ENCODE assay signal across 28 cellular contexts in the genomic region with DNA sequence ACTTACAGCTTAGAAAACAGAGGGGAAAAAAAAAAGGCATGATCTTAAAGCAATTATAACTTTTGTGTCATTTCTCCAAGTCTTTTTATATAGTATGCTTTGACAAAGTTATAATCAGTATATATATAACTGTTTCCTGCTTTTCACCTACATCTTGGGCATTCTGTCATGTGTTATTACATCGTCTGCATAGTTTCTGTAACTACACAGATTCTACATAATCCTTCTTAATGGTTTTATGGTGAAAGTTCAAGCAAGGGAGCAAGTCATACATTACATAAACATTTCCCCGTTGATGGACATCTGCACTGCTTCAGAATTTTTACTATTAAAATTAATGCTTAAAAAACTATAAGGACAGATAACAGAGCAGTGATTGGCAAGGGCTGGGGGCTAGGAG. TPM values are rescaled to one million over a fixed set of nuclear protein-coding genes. Genes with fewer than 3 reads are reported as not detected.
DNase-seq lines count a peak whose midpoint lies in the region; ATAC-seq, FAIRE-seq and TF ChIP-seq lines count a peak whose summit lies in the region.
"Had no signal": no experiment of that assay in that cellular context is flagged by ENCODE, and none has a peak within 500 bp of the region (broad histone marks: within the 10 kb centered on the region; RNA-seq: fewer than 3 reads in every experiment).

No MANE protein-coding gene starts in this region.

- peaks cover 74% of the 10 kb centered on the region for H4K20me1 ChIP-seq in SK-N-SH (ENCODE audit: insufficient read depth)
- H4K20me1 ChIP-seq in fibroblast of lung (ENCODE audit: control insufficient read depth, extremely low read depth, insufficient read depth, low read length): no peaks in the 10 kb centered on the region

- H3K79me2 ChIP-seq in SK-N-SH (ENCODE audit: insufficient read depth): peaks cover 100% of the 10 kb centered on the region
- peaks cover 97% of the 10 kb centered on the region for H3K79me2 ChIP-seq in fibroblast of lung (ENCODE audit: control insufficient read depth, insufficient read depth, low read length)

- H3K36me3 ChIP-seq in HEK293 (ENCODE audit: control insufficient read depth in 2 of 2, insufficient read depth in 1 of 2, low read length in 2 of 2): peaks cover 8 to 21% of the 10 kb centered on the region in 2 experiments
- peaks cover 45 to 78% of the 10 kb centered on the region in 2 experiments for H3K36me3 ChIP-seq in SK-N-SH (replicated peaks in 1 of 2; ENCODE audit: control insufficient read depth in 1 of 2, insufficient read depth in 2 of 2, low read length in 1 of 2)
- no peaks in the 10 kb centered on the region for H3K36me3 ChIP-seq in fibroblast of lung (ENCODE audit: control insufficient read depth, insufficient read depth, low read length)
- H3K36me3 ChIP-seq in small intestine (ENCODE audit: control insufficient read depth in 2 of 2, insufficient read depth in 2 of 2, low read length in 2 of 2): peaks cover 0 to 2% of the 10 kb centered on the region in 2 donors

- H3K4me3 Mint-ChIP-seq in activated T-cell treated with anti-CD3 and anti-CD28 coated beads, Interleukin-2, amount 50 U/mL, for 24 hours: no peak overlapping the region
- H3K4me3 Mint-ChIP-seq: activated B cell treated with CpG ODN at 0.5 μM for 24 hours; activated CD4-positive, alpha-beta memory T cell treated with anti-CD3 and anti-CD28 coated beads, Interleukin-2, amount 10 ng/mL, durations not matched to agents 7 days and 5 days; activated naive CD4-positive, alpha-beta T cell treated with anti-CD3 and anti-CD28 coated beads, Interleukin-2, amount 10 ng/mL, durations not matched to agents 7 days and 5 days; activated T-cell treated with anti-CD3 and anti-CD28 coated beads, Interleukin-2, amount 50 U/mL, for 4 hours; B cell; neural crest cell; stimulated activated naive CD8-positive, alpha-beta T cell treated with anti-CD3 and anti-CD28 coated beads, Interleukin-15, amount 100 ng/mL, for 72 hours; T-helper 2 cell treated with Interferon-gamma antibody and Interleukin-4, amounts not matched to agents 5 μg/mL and 100 μg/mL, for 36 hours; type B pancreatic cell had no signal

- POLR2A ChIA-PET in HEK293 (lab: Yijun Ruan, JAX) (no interaction called here), SK-N-SH (lab: Yijun Ruan, JAX) (no interaction called here)

- no peak for DNase-seq in SK-N-SH
- DNase-seq in fibroblast of lung (ENCODE audit: low read depth in 2 of 2): peak in 1 of 2 donors; percentile 44
- peak; percentile 43 for DNase-seq in small intestine
- no peak for DNase-seq in NCI-H1048 (lab: John Stamatoyannopoulos, UW)
- no peak for DNase-seq in activated T-cell treated with anti-CD3 and anti-CD28 coated beads, Interleukin-2, amount 50 U/mL, for 24 hours
- DNase-seq in omental fat pad (ENCODE audit: low spot score): no peak
- DNase-seq: activated B cell treated with CpG ODN at 0.5 μM for 24 hours; activated CD4-positive, alpha-beta memory T cell treated with anti-CD3 and anti-CD28 coated beads, Interleukin-2, amount 10 ng/mL, durations not matched to agents 7 days and 5 days; activated naive CD4-positive, alpha-beta T cell treated with anti-CD3 and anti-CD28 coated beads, Interleukin-2, amount 10 ng/mL, durations not matched to agents 7 days and 5 days; activated T-cell treated with anti-CD3 and anti-CD28 coated beads, Interleukin-2, amount 50 U/mL, for 4 hours; cerebellar nuclear complex; COR-L47; effector memory CD4-positive, alpha-beta T cell; esophagus squamous epithelium; glutamatergic neuron; left lung; NCI-H2171 treated with DMSO at 0.1 percent for 48 hours; NCI-H526 treated with DMSO at 0.1 percent for 48 hours; SJCRH30; stimulated activated CD4-positive, alpha-beta T cell treated with anti-CD3 and anti-CD28 coated beads, Interleukin-4, amount 100 ng/mL, for 1 hour; stimulated activated naive CD8-positive, alpha-beta T cell treated with anti-CD3 and anti-CD28 coated beads, Interleukin-15, amount 100 ng/mL, for 72 hours had no signal

- TF ChIP-seq RAD21 in SK-N-SH (IDR thresholded peaks at IDR 0.05; ENCODE audit: low read length): no peak

- 65% methylated on average over 2 of the region's 2 CpGs for WGBS in SK-N-SH (ENCODE audit: low lambda C conversion rate)
- 6 to 41% (median 27%) methylated on average over 2 of the region's 2 CpGs for WGBS in small intestine, 3 donors

- H3K9ac ChIP-seq in SK-N-SH (no peak overlapping the region; the same call in 1 of the 2 replicates), fibroblast of lung (ENCODE audit: insufficient read depth, low read length) (no peak overlapping the region)

- H3K9me3 ChIP-seq in HEK293 (ENCODE audit: control insufficient read depth, insufficient read depth, low read depth, low read length) (no peaks in the 10 kb centered on the region), SK-N-SH (no peaks in the 10 kb centered on the region), fibroblast of lung (ENCODE audit: control insufficient read depth, insufficient read depth, low read depth, low read length) (no peaks in the 10 kb centered on the region), small intestine (ENCODE audit: control insufficient read depth, low read depth) (no peaks in the 10 kb centered on the region)
- H3K9me3 ChIP-seq: ascending aorta, esophagus squamous epithelium, left lung, SJCRH30 had no signal

- no peaks in the 10 kb centered on the region for H3K27me3 Mint-ChIP-seq in activated T-cell treated with anti-CD3 and anti-CD28 coated beads, Interleukin-2, amount 50 U/mL, for 24 hours
- H3K27me3 Mint-ChIP-seq: activated B cell treated with CpG ODN at 0.5 μM for 24 hours; activated CD4-positive, alpha-beta memory T cell treated with anti-CD3 and anti-CD28 coated beads, Interleukin-2, amount 10 ng/mL, durations not matched to agents 7 days and 5 days; activated naive CD4-positive, alpha-beta T cell treated with anti-CD3 and anti-CD28 coated beads, Interleukin-2, amount 10 ng/mL, durations not matched to agents 7 days and 5 days; B cell; stimulated activated naive CD8-positive, alpha-beta T cell treated with anti-CD3 and anti-CD28 coated beads, Interleukin-15, amount 100 ng/mL, for 72 hours; type B pancreatic cell had no signal

- no peak overlapping the region for H3K27ac Mint-ChIP-seq in activated T-cell treated with anti-CD3 and anti-CD28 coated beads, Interleukin-2, amount 50 U/mL, for 24 hours
- H3K27ac Mint-ChIP-seq: activated B cell treated with CpG ODN at 0.5 μM for 24 hours; activated CD4-positive, alpha-beta memory T cell treated with anti-CD3 and anti-CD28 coated beads, Interleukin-2, amount 10 ng/mL, durations not matched to agents 7 days and 5 days; activated naive CD4-positive, alpha-beta T cell treated with anti-CD3 and anti-CD28 coated beads, Interleukin-2, amount 10 ng/mL, durations not matched to agents 7 days and 5 days; B cell; T-helper 2 cell treated with Interferon-gamma antibody and Interleukin-4, amounts not matched to agents 5 μg/mL and 100 μg/mL, for 36 hours had no signal

- peaks cover 25% of the 10 kb centered on the region for H3F3A ChIP-seq in SK-N-SH (replicated peaks; ENCODE audit: insufficient read depth)

- H3K4me1 Mint-ChIP-seq in activated T-cell treated with anti-CD3 and anti-CD28 coated beads, Interleukin-2, amount 50 U/mL, for 24 hours (ENCODE audit: low read depth): peaks cover 83% of the 10 kb centered on the region

- H3K9me2 ChIP-seq in SK-N-SH: no peaks in the 10 kb centered on the region

- TF ChIP-seq CTCF in HEK293 (tag by site-specific recombination; IDR thresholded peaks at IDR 0.05): no peak
- TF ChIP-seq CTCF in SK-N-SH (IDR thresholded peaks at IDR 0.05): no peak
- no peak for TF ChIP-seq CTCF in fibroblast of lung (conservative IDR thresholded peaks at IDR 0.05 in 1 of 2, IDR thresholded peaks at IDR 0.05 in 1 of 2; ENCODE audit: low read depth in 1 of 2, low read length in 2 of 2)
- TF ChIP-seq CTCF in omental fat pad (IDR thresholded peaks at IDR 0.05): no peak

- no peak overlapping the region for H2AFZ ChIP-seq in SK-N-SH (ENCODE audit: low read depth)
- H2AFZ ChIP-seq in fibroblast of lung (ENCODE audit: low read length): no peak overlapping the region

- no peak for ATAC-seq in omental fat pad (ENCODE audit: low FRiP score)
- ATAC-seq: activated T-cell treated with anti-CD3 and anti-CD28 coated beads, Interleukin-2, amount 50 U/mL, for 4 hours; stimulated activated naive CD8-positive, alpha-beta T cell treated with anti-CD3 and anti-CD28 coated beads, Interleukin-15, amount 100 ng/mL, for 72 hours had no signal

- no peak for FAIRE-seq in small intestine (lab: Jason Lieb, UNC)

- H3K27ac ChIP-seq in HEK293 (ENCODE audit: extremely low read depth, low read depth, low read length): no peak overlapping the region
- peak overlapping the region in 1 of 2 experiments; percentile 53; a peak in 2 of 4 replicates for H3K27ac ChIP-seq in SK-N-SH (ENCODE audit: low read depth in 2 of 2, low read length in 1 of 2)
- H3K27ac ChIP-seq in fibroblast of lung (ENCODE audit: insufficient read depth, low read length): no peak overlapping the region
- H3K27ac ChIP-seq in small intestine (ENCODE audit: low read depth in 1 of 2, low read length in 1 of 2): no peak overlapping the region
- H3K27ac ChIP-seq: ascending aorta, HL-60, SJCRH30 had no signal

- H3K9me3 Mint-ChIP-seq in activated T-cell treated with anti-CD3 and anti-CD28 coated beads, Interleukin-2, amount 50 U/mL, for 24 hours: no peaks in the 10 kb centered on the region
- H3K9me3 Mint-ChIP-seq: activated CD4-positive, alpha-beta memory T cell treated with anti-CD3 and anti-CD28 coated beads, Interleukin-2, amount 10 ng/mL, durations not matched to agents 7 days and 5 days; activated naive CD4-positive, alpha-beta T cell treated with anti-CD3 and anti-CD28 coated beads, Interleukin-2, amount 10 ng/mL, durations not matched to agents 7 days and 5 days; activated T-cell treated with anti-CD3 and anti-CD28 coated beads, Interleukin-2, amount 50 U/mL, for 4 hours; stimulated activated naive CD8-positive, alpha-beta T cell treated with anti-CD3 and anti-CD28 coated beads, Interleukin-15, amount 100 ng/mL, for 72 hours; T-helper 2 cell treated with Interferon-gamma antibody and Interleukin-4, amounts not matched to agents 5 μg/mL and 100 μg/mL, for 36 hours had no signal

- H3K4me3 ChIP-seq in HEK293 (ENCODE audit: low read depth, low read length) (no peak overlapping the region), SK-N-SH (ENCODE audit: low read depth in 2 of 2, low read length in 1 of 2) (no peak overlapping the region), fibroblast of lung (replicated peaks in 1 of 4; ENCODE audit: control extremely low read depth in 1 of 4, insufficient read depth in 1 of 4, low read depth in 3 of 4, low read length in 4 of 4) (peak overlapping the region in 1 of 4 experiments; percentile 15), small intestine (ENCODE audit: low read depth in 1 of 2, low read length in 2 of 2) (no peak overlapping the region)
- H3K4me3 ChIP-seq: ascending aorta, esophagus squamous epithelium, left lung, SJCRH30 had no signal

- peak overlapping the region; percentile 9; the same call in 1 of the 2 replicates for H3K4me2 ChIP-seq in SK-N-SH
- H3K4me2 ChIP-seq in fibroblast of lung (ENCODE audit: extremely low read depth, insufficient read depth, low read length): peak overlapping the region; percentile 32

- peaks cover 75% of the 10 kb centered on the region for H3K36me3 Mint-ChIP-seq in activated T-cell treated with anti-CD3 and anti-CD28 coated beads, Interleukin-2, amount 50 U/mL, for 24 hours (ENCODE audit: low read depth)

- CTCF ChIA-PET in HEK293 (lab: Yijun Ruan, JAX) (interaction anchor here (0.6 kb wide), 1 partner anchor 273 kb away, joined by 4 read pairs; no protein-coding TSS in a partner anchor), SK-N-SH (lab: Yijun Ruan, JAX) (no interaction called here)

- no peaks in the 10 kb centered on the region for H3K27me3 ChIP-seq in SK-N-SH (ENCODE audit: insufficient read depth)
- H3K27me3 ChIP-seq in fibroblast of lung (ENCODE audit: control insufficient read depth, insufficient read depth, low read length): no peaks in the 10 kb centered on the region
- no peaks in the 10 kb centered on the region for H3K27me3 ChIP-seq in small intestine (ENCODE audit: control insufficient read depth in 2 of 2, insufficient read depth in 2 of 2, low read length in 2 of 2)
- H3K27me3 ChIP-seq: ascending aorta, esophagus squamous epithelium, left lung, SJCRH30 had no signal

- H3K4me1 ChIP-seq in HEK293 (ENCODE audit: control insufficient read depth, insufficient read depth, low read length) (peaks cover 6% of the 10 kb centered on the region), SK-N-SH (ENCODE audit: control insufficient read depth in 1 of 2, insufficient read depth in 2 of 2, low read depth in 1 of 2, low read length in 1 of 2) (peaks cover 5 to 37% of the 10 kb centered on the region in 2 experiments; a peak in 3 of 4 replicates), fibroblast of lung (ENCODE audit: control insufficient read depth, extremely low read depth, insufficient read depth, low read length) (peaks cover 4% of the 10 kb centered on the region), small intestine (ENCODE audit: control insufficient read depth in 2 of 2, insufficient read depth in 1 of 2, low read depth in 1 of 2, low read length in 1 of 2) (peaks cover 0 to 4% of the 10 kb centered on the region in 2 donors)

- no peak for TF ChIP-seq EP300 in SK-N-SH (IDR thresholded peaks at IDR 0.05; ENCODE audit: borderline replicate concordance in 1 of 2, low read depth in 1 of 2, low read length in 1 of 2)

RNA-seq across cellular contexts. Expression of a gene that starts 12.1 kb away (rescaled TPM):
- polyA plus RNA-seq in SK-N-SH (2012; rRNA removed): 2.8 and 3.9 TPM in 2 replicates
- polyA plus RNA-seq in SK-N-SH (2012; cell fraction: cytosol; rRNA removed): 3.6 and 4.3 TPM in 2 replicates
- polyA plus RNA-seq in SK-N-SH (2012; cell fraction: nucleus; rRNA removed): 2.9 and 6.4 TPM in 2 replicates
- total RNA-seq in fibroblast of lung: 20.3 and 53.2 TPM in 2 replicates
- 26.4 and 27.2 TPM in 2 replicates for polyA plus RNA-seq in fibroblast of lung
- 16.3 and 16.6 TPM in 2 replicates for polyA plus RNA-seq in fibroblast of lung (2012)
- polyA minus RNA-seq in fibroblast of lung (ENCODE audit: low replicate concordance): 6.1 and 11.7 TPM in 2 replicates
- polyA plus RNA-seq in small intestine: 10 to 100 TPM in 2 of 3 donors, 1 to 10 TPM in 1; 7.9 to 12.7 (median 10.3) TPM
- total RNA-seq in omental fat pad: 10 to 100 TPM; 20.4 to 52.2 (median 28.5) TPM
